In genomic region chr5:170509323-170509660, GRCh38 we compare ENCODE assay signal across 32 cellular contexts. TPM values are rescaled to one million over a fixed set of nuclear protein-coding genes. Genes with fewer than 3 reads are reported as not detected.
"Had no signal": no experiment of that assay in that cellular context is flagged by ENCODE, and none has a peak within 500 bp of the region (broad histone marks: within the 10 kb centered on the region; RNA-seq: fewer than 3 reads in every experiment).

No MANE protein-coding gene starts in this region.

- H3K36me3 Mint-ChIP-seq: activated CD8-positive, alpha-beta memory T cell treated with anti-CD3 and anti-CD28 coated beads, Interleukin-2, amount 10 ng/mL, durations not matched to agents 7 days and 5 days; activated naive CD4-positive, alpha-beta T cell treated with anti-CD3 and anti-CD28 coated beads, Interleukin-2, amount 10 ng/mL, durations not matched to agents 7 days and 5 days; activated naive CD4-positive, alpha-beta T cell treated with anti-CD3 and anti-CD28 coated beads, Interleukin-2, amount 50 U/mL, for 24 hours; activated naive CD8-positive, alpha-beta T cell; activated naive CD8-positive, alpha-beta T cell treated with anti-CD3 and anti-CD28 coated beads, Interleukin-2, amount 10 ng/mL, durations not matched to agents 7 days and 5 days; T-cell had no signal

- H3K9me3 ChIP-seq: body of pancreas, breast epithelium had no signal

- H3K36me3 ChIP-seq: brain microvascular endothelial cell, breast epithelium had no signal

- DNase-seq: activated B cell treated with CpG ODN at 0.5 μM for 24 hours; activated CD4-positive, alpha-beta memory T cell treated with anti-CD3 and anti-CD28 coated beads, Interleukin-2, amount 10 ng/mL, durations not matched to agents 7 days and 5 days; activated CD4-positive, alpha-beta T cell treated with anti-CD3 and anti-CD28 coated beads for 4 hours; activated CD4-positive, alpha-beta T cell treated with anti-CD3 and anti-CD28 coated beads, Interleukin-2, amount 10 ng/mL, durations not matched to agents 7 days and 5 days; activated CD4-positive, alpha-beta T cell treated with anti-CD3 and anti-CD28 coated beads, Interleukin-2, amount 50 U/mL, for 48 hours; activated CD4-positive, CD25-positive, alpha-beta regulatory T cell treated with anti-CD3 and anti-CD28 coated beads, Interleukin-2, amount 50 U/mL, for 72 hours; activated CD8-positive, alpha-beta memory T cell treated with anti-CD3 and anti-CD28 coated beads for 24 hours; activated CD8-positive, alpha-beta memory T cell treated with anti-CD3 and anti-CD28 coated beads, Interleukin-2, amount 10 ng/mL, durations not matched to agents 7 days and 5 days; activated CD8-positive, alpha-beta memory T cell treated with anti-CD3 and anti-CD28 coated beads, Interleukin-2, amount 50 U/mL, for 48 hours; activated CD8-positive, alpha-beta T cell treated with anti-CD3 and anti-CD28 coated beads, Interleukin-2, amount 10 ng/mL, durations not matched to agents 7 days and 5 days; activated effector memory CD4-positive, alpha-beta T cell treated with Interleukin-2 at 50 U/mL for 16 hours; activated gamma-delta T cell; activated naive CD4-positive, alpha-beta T cell treated with anti-CD3 and anti-CD28 coated beads, Interleukin-2, amount 10 ng/mL, durations not matched to agents 7 days and 5 days; activated naive CD4-positive, alpha-beta T cell treated with Interleukin-2 at 50 U/mL for 16 hours; activated naive CD8-positive, alpha-beta T cell treated with anti-CD3 and anti-CD28 coated beads, Interleukin-2, amount 10 ng/mL, durations not matched to agents 7 days and 5 days; activated naive CD8-positive, alpha-beta T cell treated with anti-CD3 and anti-CD28 coated beads, Interleukin-2, amount 50 U/mL, for 24 hours; activated T-cell treated with anti-CD3 and anti-CD28 coated beads, Interleukin-2, amount 50 U/mL, for 24 hours; activated T-cell treated with anti-CD3 and anti-CD28 coated beads, Interleukin-2, amount 50 U/mL, for 48 hours; aorta; body of pancreas; brain microvascular endothelial cell; central memory CD4-positive, alpha-beta T cell; T-cell; T-helper 17 cell; T1000 had no signal

- H3K9me3 Mint-ChIP-seq: activated B cell treated with CpG ODN at 0.5 μM for 24 hours; activated CD4-positive, alpha-beta memory T cell treated with anti-CD3 and anti-CD28 coated beads, Interleukin-2, amount 10 ng/mL, durations not matched to agents 7 days and 5 days; activated CD4-positive, alpha-beta T cell treated with anti-CD3 and anti-CD28 coated beads, Interleukin-2, amount 10 ng/mL, durations not matched to agents 7 days and 5 days; activated naive CD4-positive, alpha-beta T cell treated with anti-CD3 and anti-CD28 coated beads, Interleukin-2, amount 10 ng/mL, durations not matched to agents 7 days and 5 days; activated naive CD4-positive, alpha-beta T cell treated with anti-CD3 and anti-CD28 coated beads, Interleukin-2, amount 50 U/mL, for 24 hours; activated naive CD8-positive, alpha-beta T cell treated with anti-CD3 and anti-CD28 coated beads, Interleukin-2, amount 10 ng/mL, durations not matched to agents 7 days and 5 days; activated naive CD8-positive, alpha-beta T cell treated with anti-CD3 and anti-CD28 coated beads, Interleukin-2, amount 50 U/mL, for 24 hours; activated T-cell treated with anti-CD3 and anti-CD28 coated beads, Interleukin-2, amount 50 U/mL, for 24 hours; activated T-helper 2 cell treated with anti-CD3 and anti-CD28 coated beads, Interferon-gamma antibody, Interleukin-2, Interleukin-4, amounts not matched to agents 10 μg/mL and 5 μg/mL and 100 μg/mL, durations not matched to agents 14 hours and 24 hours and 36 hours; T-cell had no signal

- H3K4me3 Mint-ChIP-seq: activated B cell treated with CpG ODN at 0.5 μM for 24 hours; activated CD4-positive, alpha-beta memory T cell treated with anti-CD3 and anti-CD28 coated beads, Interleukin-2, amount 10 ng/mL, durations not matched to agents 7 days and 5 days; activated CD4-positive, alpha-beta T cell treated with anti-CD3 and anti-CD28 coated beads, Interleukin-2, amount 10 ng/mL, durations not matched to agents 7 days and 5 days; activated CD8-positive, alpha-beta memory T cell treated with anti-CD3 and anti-CD28 coated beads, Interleukin-2, amount 10 ng/mL, durations not matched to agents 7 days and 5 days; activated CD8-positive, alpha-beta T cell treated with anti-CD3 and anti-CD28 coated beads, Interleukin-2, amount 10 ng/mL, durations not matched to agents 7 days and 5 days; activated naive CD4-positive, alpha-beta T cell treated with anti-CD3 and anti-CD28 coated beads, Interleukin-2, amount 10 ng/mL, durations not matched to agents 7 days and 5 days; activated naive CD4-positive, alpha-beta T cell treated with anti-CD3 and anti-CD28 coated beads, Interleukin-2, amount 50 U/mL, for 24 hours; activated naive CD8-positive, alpha-beta T cell; activated naive CD8-positive, alpha-beta T cell treated with anti-CD3 and anti-CD28 coated beads, Interleukin-2, amount 10 ng/mL, durations not matched to agents 7 days and 5 days; activated naive CD8-positive, alpha-beta T cell treated with anti-CD3 and anti-CD28 coated beads, Interleukin-2, amount 50 U/mL, for 24 hours; activated T-cell treated with anti-CD3 and anti-CD28 coated beads, Interleukin-2, amount 50 U/mL, for 24 hours; T-cell; T-helper 17 cell had no signal

- H3K4me3 ChIP-seq: body of pancreas, breast epithelium had no signal

- H3K27me3 ChIP-seq: body of pancreas had no signal

- H3K4me1 Mint-ChIP-seq: activated B cell treated with CpG ODN at 0.5 μM for 24 hours; activated CD4-positive, alpha-beta memory T cell treated with anti-CD3 and anti-CD28 coated beads, Interleukin-2, amount 10 ng/mL, durations not matched to agents 7 days and 5 days; activated CD4-positive, alpha-beta T cell treated with anti-CD3 and anti-CD28 coated beads, Interleukin-2, amount 10 ng/mL, durations not matched to agents 7 days and 5 days; activated CD8-positive, alpha-beta memory T cell treated with anti-CD3 and anti-CD28 coated beads, Interleukin-2, amount 10 ng/mL, durations not matched to agents 7 days and 5 days; activated naive CD4-positive, alpha-beta T cell treated with anti-CD3 and anti-CD28 coated beads, Interleukin-2, amount 10 ng/mL, durations not matched to agents 7 days and 5 days; activated naive CD4-positive, alpha-beta T cell treated with anti-CD3 and anti-CD28 coated beads, Interleukin-2, amount 50 U/mL, for 24 hours; activated naive CD8-positive, alpha-beta T cell treated with anti-CD3 and anti-CD28 coated beads, Interleukin-2, amount 10 ng/mL, durations not matched to agents 7 days and 5 days; activated naive CD8-positive, alpha-beta T cell treated with anti-CD3 and anti-CD28 coated beads, Interleukin-2, amount 50 U/mL, for 24 hours; T-helper 17 cell had no signal

- H3K4me1 ChIP-seq: breast epithelium had no signal

- H3K27ac Mint-ChIP-seq: activated B cell treated with CpG ODN at 0.5 μM for 24 hours; activated CD4-positive, alpha-beta memory T cell treated with anti-CD3 and anti-CD28 coated beads, Interleukin-2, amount 10 ng/mL, durations not matched to agents 7 days and 5 days; activated CD4-positive, alpha-beta T cell treated with anti-CD3 and anti-CD28 coated beads, Interleukin-2, amount 10 ng/mL, durations not matched to agents 7 days and 5 days; activated CD8-positive, alpha-beta memory T cell treated with anti-CD3 and anti-CD28 coated beads, Interleukin-2, amount 10 ng/mL, durations not matched to agents 7 days and 5 days; activated CD8-positive, alpha-beta T cell treated with anti-CD3 and anti-CD28 coated beads, Interleukin-2, amount 10 ng/mL, durations not matched to agents 7 days and 5 days; activated naive CD4-positive, alpha-beta T cell treated with anti-CD3 and anti-CD28 coated beads, Interleukin-2, amount 10 ng/mL, durations not matched to agents 7 days and 5 days; activated naive CD4-positive, alpha-beta T cell treated with anti-CD3 and anti-CD28 coated beads, Interleukin-2, amount 50 U/mL, for 24 hours; activated naive CD8-positive, alpha-beta T cell; activated naive CD8-positive, alpha-beta T cell treated with anti-CD3 and anti-CD28 coated beads, Interleukin-2, amount 10 ng/mL, durations not matched to agents 7 days and 5 days; activated naive CD8-positive, alpha-beta T cell treated with anti-CD3 and anti-CD28 coated beads, Interleukin-2, amount 50 U/mL, for 24 hours; activated T-cell treated with anti-CD3 and anti-CD28 coated beads, Interleukin-2, amount 50 U/mL, for 24 hours; activated T-helper 2 cell treated with anti-CD3 and anti-CD28 coated beads, Interferon-gamma antibody, Interleukin-2, Interleukin-4, amounts not matched to agents 10 μg/mL and 5 μg/mL and 100 μg/mL, durations not matched to agents 14 hours and 24 hours and 36 hours; T-cell; T-helper 17 cell had no signal

- H3K27ac ChIP-seq: body of pancreas, brain microvascular endothelial cell, breast epithelium, VCaP had no signal

RNA-seq across cellular contexts. Expression of gene KCNIP1, which starts 5.5 kb away (rescaled TPM):
- total RNA-seq: activated B cell treated with CpG ODN at 0.5 μM for 24 hours; activated CD4-positive, alpha-beta memory T cell treated with anti-CD3 and anti-CD28 coated beads, Interleukin-2, amount 10 ng/mL, durations not matched to agents 7 days and 5 days; activated CD4-positive, alpha-beta T cell treated with anti-CD3 and anti-CD28 coated beads, Interleukin-2, amount 10 ng/mL, durations not matched to agents 7 days and 5 days; activated CD8-positive, alpha-beta memory T cell treated with anti-CD3 and anti-CD28 coated beads, Interleukin-2, amount 10 ng/mL, durations not matched to agents 7 days and 5 days; activated CD8-positive, alpha-beta T cell treated with anti-CD3 and anti-CD28 coated beads, Interleukin-2, amount 10 ng/mL, durations not matched to agents 7 days and 5 days; activated naive CD8-positive, alpha-beta T cell treated with anti-CD3 and anti-CD28 coated beads, Interleukin-2, amount 10 ng/mL, durations not matched to agents 7 days and 5 days; activated T-helper 2 cell treated with anti-CD3 and anti-CD28 coated beads, Interferon-gamma antibody, Interleukin-2, Interleukin-4, amounts not matched to agents 10 μg/mL and 5 μg/mL and 100 μg/mL, durations not matched to agents 14 hours and 24 hours and 36 hours; T-cell; T-helper 1 cell treated with Interleukin-12 subunit alpha and Interleukin-12 subunit beta and Interleukin-4 antibody, amounts not matched to agents 30 ng/mL and 1 ng/mL, for 36 hours; T-helper 17 cell; T-helper 2 cell treated with Interferon-gamma antibody and Interleukin-4, amounts not matched to agents 100 ng/mL and 5 ng/mL, for 36 hours had no signal
